ENCODE assay signal across 14 cellular contexts in the genomic region with DNA sequence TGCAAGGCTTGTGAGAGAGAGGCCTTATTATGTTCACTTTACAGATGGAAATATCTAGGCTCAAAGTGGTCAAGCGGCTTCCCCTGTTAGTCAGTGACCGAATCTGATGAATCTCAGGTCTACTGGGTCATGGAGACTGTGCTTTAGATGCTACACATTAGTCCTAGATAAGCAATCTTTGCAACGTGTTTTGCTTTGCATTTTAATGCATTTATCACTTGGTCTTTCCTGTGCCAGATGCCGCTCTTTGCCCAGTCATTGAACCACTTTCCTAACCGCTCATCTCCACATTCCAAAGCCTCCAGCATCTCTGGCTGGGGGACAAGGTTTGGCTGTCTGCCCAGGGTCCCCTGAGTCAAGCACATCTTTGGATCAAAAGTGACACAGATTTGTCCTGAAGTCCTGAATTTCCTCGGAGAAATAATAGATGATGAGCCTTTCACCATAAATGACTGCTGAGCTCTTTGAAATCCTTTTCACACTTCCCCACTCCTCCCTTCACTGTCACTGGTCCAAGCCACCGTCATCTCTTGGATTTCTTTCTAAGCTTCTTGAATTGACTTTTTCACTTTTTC.
DNase-seq lines count a peak whose midpoint lies in the region; ATAC-seq, FAIRE-seq and TF ChIP-seq lines count a peak whose summit lies in the region.
"Had no signal": no experiment of that assay in that cellular context is flagged by ENCODE, and none has a peak within 500 bp of the region (broad histone marks: within the 10 kb centered on the region; RNA-seq: fewer than 3 reads in every experiment).

No MANE protein-coding gene starts in this region.

- H3K79me2 ChIP-seq in GM23248 (ENCODE audit: insufficient read depth) (no peaks in the 10 kb centered on the region), endothelial cell of umbilical vein (ENCODE audit: control insufficient read depth, insufficient read depth, low read length) (no peaks in the 10 kb centered on the region)
- H3K79me2 ChIP-seq: hepatocyte had no signal

- H4K20me1 ChIP-seq in GM23248 (ENCODE audit: insufficient read depth) (no peaks in the 10 kb centered on the region), endothelial cell of umbilical vein (replicated peaks; ENCODE audit: control insufficient read depth, extremely low read depth, insufficient read depth, low read length) (no peaks in the 10 kb centered on the region)

- H3F3A ChIP-seq in GM23248 (ENCODE audit: insufficient read depth), result peaks cover 17% of the 10 kb centered on the region

- H3K4me3 ChIP-seq in GM23248 (peak overlapping the region; percentile 31), endothelial cell of umbilical vein (replicated peaks in 1 of 3; ENCODE audit: insufficient read depth in 1 of 3, low read depth in 1 of 3, low read length in 3 of 3) (peak overlapping the region in 1 of 3 experiments; percentile 10), skeletal muscle satellite cell (ENCODE audit: low read length) (peak overlapping the region; percentile 19)
- H3K4me3 ChIP-seq: hepatocyte had no signal

- H3K9ac ChIP-seq in GM23248 (peak overlapping the region; percentile 57), endothelial cell of umbilical vein (replicated peaks; ENCODE audit: extremely low read depth, insufficient read depth, low read length) (peak overlapping the region; percentile 73), skeletal muscle satellite cell (ENCODE audit: low read depth, low read length) (peak overlapping the region; percentile 75)

- POLR2A ChIA-PET in endothelial cell of umbilical vein (lab: Charles Lee), result no interaction called here

- in situ Hi-C loops in GM23248 (cut with MboI), result no loop called here

- no peak for TF ChIP-seq POLR2A in endothelial cell of umbilical vein (IDR thresholded peaks at IDR 0.05; ENCODE audit: low read depth, low read length)

- whole genome bisulfite sequencing in GM23248 (ENCODE audit: low coverage in 1 of 2, low lambda C conversion rate in 2 of 2, missing lambda C conversion rate in 2 of 2), 2 experiments, result 12 to 14% methylated on average over 7 of the region's 7 CpGs

- H3K27ac ChIP-seq in GM23248, result peak overlapping the region; percentile 83
- peak overlapping the region; percentile 93 for H3K27ac ChIP-seq in endothelial cell of umbilical vein (ENCODE audit: insufficient read depth, low read depth, low read length)
- H3K27ac ChIP-seq: hepatocyte had no signal

- CTCF ChIA-PET in endothelial cell of umbilical vein (lab: Charles Lee), result interaction anchor here (0.7 to 3.7 kb wide), 14 partner anchors 10 to 1273 kb away, joined by 3 to 27 read pairs (median 3); no protein-coding TSS in a partner anchor

- intact Hi-C loops in endothelial cell of umbilical vein (cut with micrococcal nuclease), result loop anchor here (5.0 kb wide), 1 partner anchor 761 kb away; no protein-coding TSS in a partner anchor
- intact Hi-C loops in sciatic nerve (cut with DNase I), result no loop called here

- H3K9me3 ChIP-seq in GM23248 (ENCODE audit: low read depth), result no peaks in the 10 kb centered on the region
- no peaks in the 10 kb centered on the region for H3K9me3 ChIP-seq in endothelial cell of umbilical vein (replicated peaks; ENCODE audit: control insufficient read depth, insufficient read depth, low read length)
- H3K9me3 ChIP-seq in skeletal muscle satellite cell (replicated peaks; ENCODE audit: low read length), result no peaks in the 10 kb centered on the region
- H3K9me3 ChIP-seq: Caco-2 had no signal

- dilution Hi-C loops in endothelial cell of umbilical vein (cut with MboI; ENCODE audit: extremely low pct_ligation_motif_present, low sequenced_read_pairs), result no loop called here

- no peak for TF ChIP-seq CTCF in endothelial cell of umbilical vein (IDR thresholded peaks at IDR 0.05; ENCODE audit: extremely low read depth in 1 of 2, insufficient read depth in 1 of 2, low read depth in 1 of 2, low read length in 2 of 2)

- H3K4me1 ChIP-seq in GM23248 (ENCODE audit: insufficient read depth) (peaks cover 14% of the 10 kb centered on the region), endothelial cell of umbilical vein (ENCODE audit: control insufficient read depth, extremely low read depth, insufficient read depth, low read length) (peaks cover 32% of the 10 kb centered on the region), skeletal muscle satellite cell (ENCODE audit: control insufficient read depth, insufficient read depth, low read length) (peaks cover 26% of the 10 kb centered on the region)
- H3K4me1 ChIP-seq: Caco-2 had no signal

- ATAC-seq in GM19324 (IDR thresholded peaks at IDR 0.05; ENCODE audit: low FRiP score, unreplicated experiment) (no peak), GM19351 (IDR thresholded peaks at IDR 0.05; ENCODE audit: unreplicated experiment) (no peak), sciatic nerve (no peak)
- ATAC-seq: HepG2 had no signal

- no peaks in the 10 kb centered on the region for H3K36me3 ChIP-seq in GM23248 (ENCODE audit: low read depth)
- no peaks in the 10 kb centered on the region for H3K36me3 ChIP-seq in endothelial cell of umbilical vein (ENCODE audit: control insufficient read depth in 2 of 2, extremely low read depth in 1 of 2, insufficient read depth in 2 of 2, low read length in 2 of 2)
- no peaks in the 10 kb centered on the region for H3K36me3 ChIP-seq in skeletal muscle satellite cell (ENCODE audit: insufficient read depth, low read length)

- H3K27me3 ChIP-seq in GM23248 (replicated peaks; ENCODE audit: insufficient read depth) (no peaks in the 10 kb centered on the region), endothelial cell of umbilical vein (ENCODE audit: control insufficient read depth in 2 of 2, insufficient read depth in 2 of 2, low read length in 2 of 2) (no peaks in the 10 kb centered on the region), skeletal muscle satellite cell (ENCODE audit: control insufficient read depth, insufficient read depth, low read length) (no peaks in the 10 kb centered on the region)
- H3K27me3 ChIP-seq: hepatocyte had no signal

- FAIRE-seq in RCC 7860 (lab: Jason Lieb, UNC), result peak; percentile 75
- no peak for FAIRE-seq in endothelial cell of umbilical vein (lab: Jason Lieb, UNC)
- FAIRE-seq: HepG2 had no signal

- H3K9me2 ChIP-seq in GM23248 (ENCODE audit: insufficient read depth), result no peaks in the 10 kb centered on the region

- H3K4me2 ChIP-seq in GM23248 (ENCODE audit: unreplicated experiment), result peak overlapping the region; percentile 54
- H3K4me2 ChIP-seq in endothelial cell of umbilical vein (ENCODE audit: insufficient read depth, low read length), result peak overlapping the region; percentile 42
- peak overlapping the region; percentile 62 for H3K4me2 ChIP-seq in skeletal muscle satellite cell (ENCODE audit: low read length)
- H3K4me2 ChIP-seq: hepatocyte had no signal

- DNase-seq in GM23248, result peak; percentile 61
- peak; percentile 78 for DNase-seq in RCC 7860 (ENCODE audit: low spot score)
- no peak for DNase-seq in endothelial cell of umbilical vein (ENCODE audit: low read depth, low spot score)
- DNase-seq in NCI-H774 (lab: John Stamatoyannopoulos, UW), result no peak
- DNase-seq in sciatic nerve (ENCODE audit: low spot score), result no peak
- DNase-seq: activated CD4-positive, alpha-beta T cell treated with anti-CD3 and anti-CD28 coated beads, Interleukin-2, amount 50 U/mL, for 1 hour; Caco-2; NCI-H1105 treated with DMSO at 0.1 percent for 48 hours; NCI-H526 had no signal

- H3K9me1 ChIP-seq in endothelial cell of umbilical vein (replicated peaks; ENCODE audit: control insufficient read depth, extremely low read depth, insufficient read depth, low read length), result no peaks in the 10 kb centered on the region

- TSS peak; percentile 92 for BruUV-seq in endothelial cell of umbilical vein (replicated peaks; lab: Mats Ljungman, UMichigan)

- H2AFZ ChIP-seq in GM23248, result no peak overlapping the region
- no peak overlapping the region for H2AFZ ChIP-seq in endothelial cell of umbilical vein (ENCODE audit: low read depth, low read length)
- H2AFZ ChIP-seq: hepatocyte had no signal

TF ChIP-seq in endothelial cell of umbilical vein, 7 proteins besides CTCF, POLR2A, EP300 and RAD21:
- peak; percentile 83 for TF ChIP-seq GATA2 (IDR thresholded peaks at IDR 0.05; ENCODE audit: insufficient read depth, insufficient read length, low read depth, low read length)
- TF ChIP-seq, protein P1, sequence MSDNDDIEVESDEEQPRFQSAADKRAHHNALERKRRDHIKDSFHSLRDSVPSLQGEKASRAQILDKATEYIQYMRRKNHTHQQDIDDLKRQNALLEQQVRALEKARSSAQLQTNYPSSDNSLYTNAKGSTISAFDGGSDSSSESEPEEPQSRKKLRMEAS (IDR thresholded peaks at IDR 0.05; ENCODE audit: insufficient read depth, insufficient read length), result no peak

Comparison
In these comparisons a context has a peak if more than half of its experiments do, and no peak if none do; other contexts are left out.
1. DNase-seq: peak in GM23248 (single experiment) and RCC 7860 (single experiment); none in endothelial cell of umbilical vein (single experiment), NCI-H774 (single experiment) and sciatic nerve (single experiment).
2. Peak in every context shown above with its lines, with median percentiles within 50 percentile points of each other: H3K4me2 ChIP-seq and H3K9ac ChIP-seq.